In genomic region chr7:150432915-150433892, GRCh38 we compare ENCODE assay signal across 8 cellular contexts. TPM values are rescaled to one million over a fixed set of nuclear protein-coding genes. Genes with fewer than 3 reads are reported as not detected.
DNase-seq lines count a peak whose midpoint lies in the region; ATAC-seq and TF ChIP-seq lines count a peak whose summit lies in the region.

No MANE protein-coding gene starts in this region.

- ATAC-seq in GM18867 (IDR thresholded peaks at IDR 0.05; ENCODE audit: unreplicated experiment) (peak; percentile 33), HG03378 (IDR thresholded peaks at IDR 0.05; ENCODE audit: unreplicated experiment) (peak; percentile 32), GM21526 (IDR thresholded peaks at IDR 0.05; ENCODE audit: low FRiP score, unreplicated experiment) (no peak)

- H3K4me3 Mint-ChIP-seq in CD14-positive monocyte: peak overlapping the region; percentile 63 to 91
- H3K4me3 Mint-ChIP-seq in dendritic cell treated with granulocyte-macrophage colony-stimulating factor and Interleukin-4, amounts not matched to agents 40 ng/mL and 50 ng/mL, for 4 days: peak overlapping the region; percentile 15

- H3K4me1 Mint-ChIP-seq in CD14-positive monocyte: peaks cover 49% of the 10 kb centered on the region
- H3K4me1 Mint-ChIP-seq in dendritic cell treated with granulocyte-macrophage colony-stimulating factor and Interleukin-4, amounts not matched to agents 40 ng/mL and 50 ng/mL, for 4 days (ENCODE audit: low read depth): peaks cover 60% of the 10 kb centered on the region

- no peaks in the 10 kb centered on the region for H3K36me3 Mint-ChIP-seq in CD14-positive monocyte
- no peaks in the 10 kb centered on the region for H3K36me3 Mint-ChIP-seq in dendritic cell treated with granulocyte-macrophage colony-stimulating factor and Interleukin-4, amounts not matched to agents 40 ng/mL and 50 ng/mL, for 4 days (ENCODE audit: low read depth)

- peak overlapping the region in 4 of 7 donors; percentile 34 to 89 (median 63) for H3K27ac Mint-ChIP-seq in CD14-positive monocyte
- H3K27ac Mint-ChIP-seq in dendritic cell treated with granulocyte-macrophage colony-stimulating factor and Interleukin-4, amounts not matched to agents 40 ng/mL and 50 ng/mL, for 4 days: peak overlapping the region; percentile 43

- intact Hi-C loops in CD14-positive monocyte (cut with micrococcal nuclease): no loop called here
- intact Hi-C loops in dendritic cell treated with granulocyte-macrophage colony-stimulating factor and Interleukin-4, amounts not matched to agents 40 ng/mL and 50 ng/mL, for 4 days (cut with micrococcal nuclease): no loop called here

- DNase-seq in CD14-positive monocyte (ENCODE audit: low spot score): no peak
- DNase-seq in stimulated activated CD4-positive, alpha-beta T cell treated with anti-CD3 and anti-CD28 coated beads, Interleukin-1b, Interleukin-23, amount 100 ng/mL, for 48 hours: no peak
- no peak for DNase-seq in kidney tubule cell (ENCODE audit: low spot score)
- DNase-seq in DMS 273 treated with DMSO at 0.1 percent for 48 hours (lab: John Stamatoyannopoulos, UW): no peak

- peaks cover 0 to 11% (median 4%) of the 10 kb centered on the region in 7 donors for H3K9me3 Mint-ChIP-seq in CD14-positive monocyte
- no peaks in the 10 kb centered on the region for H3K9me3 Mint-ChIP-seq in dendritic cell treated with granulocyte-macrophage colony-stimulating factor and Interleukin-4, amounts not matched to agents 40 ng/mL and 50 ng/mL, for 4 days

- peaks cover 28 to 50% (median 47%) of the 10 kb centered on the region in 3 donors for H3K27me3 Mint-ChIP-seq in CD14-positive monocyte (ENCODE audit: low read depth in 3 of 3)
- H3K27me3 Mint-ChIP-seq in dendritic cell treated with granulocyte-macrophage colony-stimulating factor and Interleukin-4, amounts not matched to agents 40 ng/mL and 50 ng/mL, for 4 days: peaks cover 71% of the 10 kb centered on the region

- TF ChIP-seq CTCF in CD14-positive monocyte (IDR thresholded peaks at IDR 0.05): no peak

RNA-seq across cellular contexts. Expression of gene GIMAP8, which starts 17.2 kb away (rescaled TPM):
- polyA plus RNA-seq in CD14-positive monocyte: 10 to 100 TPM; 12.0 to 22.5 TPM

RNA-seq across cellular contexts. Expression of gene ZNF775, which starts 54.1 kb away (rescaled TPM):
- polyA plus RNA-seq in CD14-positive monocyte: 1 to 10 TPM; 1.3 to 2.7 TPM
